ENCODE assay signal across 20 cellular contexts in the genomic region with DNA sequence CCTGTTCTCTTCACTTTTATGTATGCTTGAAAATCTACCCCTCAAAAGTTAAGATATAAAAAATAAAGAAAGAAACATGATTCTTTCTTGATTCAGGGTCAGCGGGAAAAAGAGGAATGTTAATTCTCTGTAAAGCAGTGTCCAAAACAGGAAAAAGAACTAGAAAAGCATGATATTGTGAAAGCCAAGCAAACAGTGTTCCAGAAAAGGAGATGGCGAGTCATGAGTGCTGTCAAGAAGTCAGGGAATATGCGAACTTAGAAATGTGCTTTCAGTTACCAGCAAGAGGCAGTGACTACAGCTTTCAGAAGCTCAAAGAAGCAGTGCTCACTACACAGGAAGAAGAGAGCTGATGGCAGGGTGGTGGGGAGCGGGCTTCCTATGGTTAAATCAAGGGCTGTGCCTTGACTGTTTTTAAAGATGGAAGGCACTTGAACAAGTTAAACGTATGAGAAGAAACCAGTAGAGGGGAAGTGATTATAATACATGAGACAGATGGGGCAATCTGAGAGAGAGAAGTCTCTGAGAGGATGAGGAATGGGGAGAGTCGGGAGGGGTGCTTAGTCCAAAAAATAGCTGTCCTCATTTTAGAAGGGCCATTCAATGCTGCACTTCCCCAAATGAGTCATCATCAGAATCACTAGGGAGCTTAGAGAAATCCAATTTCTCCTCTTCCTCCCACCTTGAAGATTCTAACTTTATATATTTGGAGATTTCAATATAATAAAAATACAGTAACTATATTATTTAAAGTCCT.
DNase-seq lines count a peak whose midpoint lies in the region; ATAC-seq, FAIRE-seq and TF ChIP-seq lines count a peak whose summit lies in the region.
"Had no signal": no experiment of that assay in that cellular context is flagged by ENCODE, and none has a peak within 500 bp of the region (broad histone marks: within the 10 kb centered on the region; RNA-seq: fewer than 3 reads in every experiment).

No MANE protein-coding gene starts in this region.

- no peak for TF ChIP-seq POLR2A in H54 (IDR thresholded peaks at IDR 0.05; ENCODE audit: low read depth, low read length)

- H3K4me1 Mint-ChIP-seq in GM23338: peaks cover 15% of the 10 kb centered on the region
- H3K4me1 Mint-ChIP-seq in progenitor cell of endocrine pancreas (ENCODE audit: low read depth): peaks cover 38% of the 10 kb centered on the region
- H3K4me1 Mint-ChIP-seq: activated naive CD4-positive, alpha-beta T cell treated with anti-CD3 and anti-CD28 coated beads, Interleukin-2, amount 50 U/mL, for 24 hours; natural killer cell had no signal

- 49 to 57% methylated on average over 6 of the region's 6 CpGs for WGBS in esophagus, 2 donors

- no peaks in the 10 kb centered on the region for H3F3A ChIP-seq in GM23338 (replicated peaks; ENCODE audit: low read depth)

- H3K27me3 ChIP-seq in GM23338 (ENCODE audit: insufficient read depth) (no peaks in the 10 kb centered on the region), esophagus (ENCODE audit: control insufficient read depth in 1 of 2, insufficient read depth in 2 of 2, low read length in 2 of 2) (no peaks in the 10 kb centered on the region)
- H3K27me3 ChIP-seq: BLaER1, tibial nerve had no signal

- H3K36me3 Mint-ChIP-seq in GM23338 (ENCODE audit: low read depth): no peaks in the 10 kb centered on the region
- no peaks in the 10 kb centered on the region for H3K36me3 Mint-ChIP-seq in progenitor cell of endocrine pancreas (ENCODE audit: insufficient read depth)
- H3K36me3 Mint-ChIP-seq: activated naive CD4-positive, alpha-beta T cell treated with anti-CD3 and anti-CD28 coated beads, Interleukin-2, amount 50 U/mL, for 24 hours; natural killer cell had no signal

- no peak for FAIRE-seq in H54 (lab: Jason Lieb, UNC)
- FAIRE-seq: GM12892 had no signal

- no peak for ATAC-seq in GM23338
- no peak for ATAC-seq in GM21576 (IDR thresholded peaks at IDR 0.05; ENCODE audit: unreplicated experiment)
- ATAC-seq: left ventricle myocardium superior, natural killer cell had no signal

- H3K27ac Mint-ChIP-seq in GM23338 (no peak overlapping the region), progenitor cell of endocrine pancreas (peak overlapping the region; percentile 2)
- H3K27ac Mint-ChIP-seq: activated naive CD4-positive, alpha-beta T cell treated with anti-CD3 and anti-CD28 coated beads, Interleukin-2, amount 50 U/mL, for 24 hours; natural killer cell; T-helper 1 cell treated with Interleukin-12 subunit alpha and Interleukin-12 subunit beta and Interleukin-4 antibody, amounts not matched to agents 30 μg/mL and 1 μg/mL, for 36 hours had no signal

- peak overlapping the region; percentile 88; the same call in 1 of the 2 replicates for H2AFZ ChIP-seq in GM23338

- H3K27ac ChIP-seq in GM23338 (ENCODE audit: low read depth): no peak overlapping the region
- H3K27ac ChIP-seq in esophagus (ENCODE audit: low read depth in 2 of 2, low read length in 1 of 2): peak overlapping the region; percentile 31 to 58
- H3K27ac ChIP-seq: BLaER1, tibial nerve had no signal

- H3K9me3 Mint-ChIP-seq in GM23338: no peaks in the 10 kb centered on the region
- H3K9me3 Mint-ChIP-seq in progenitor cell of endocrine pancreas (ENCODE audit: low read depth): no peaks in the 10 kb centered on the region
- H3K9me3 Mint-ChIP-seq: activated naive CD4-positive, alpha-beta T cell treated with anti-CD3 and anti-CD28 coated beads, Interleukin-2, amount 50 U/mL, for 24 hours; natural killer cell had no signal

- H3K4me1 ChIP-seq in GM23338 (ENCODE audit: insufficient read depth) (peaks cover 10% of the 10 kb centered on the region; the same call in 1 of the 2 replicates), esophagus (ENCODE audit: control insufficient read depth in 2 of 2, insufficient read depth in 2 of 2, low read length in 1 of 2) (peaks cover 0 to 8% of the 10 kb centered on the region in 2 donors)
- H3K4me1 ChIP-seq: BLaER1 had no signal

- H3K9me2 ChIP-seq in GM23338 (ENCODE audit: insufficient read depth): peaks cover 6% of the 10 kb centered on the region; the same call in 1 of the 2 replicates

- no peak for TF ChIP-seq CTCF in GM23338 (conservative IDR thresholded peaks at IDR 0.05; ENCODE audit: low read depth in 2 of 2)
- no peak for TF ChIP-seq CTCF in progenitor cell of endocrine pancreas (IDR thresholded peaks at IDR 0.05; ENCODE audit: unreplicated experiment)

- H3K4me2 ChIP-seq in GM23338: no peak overlapping the region
- H3K4me2 ChIP-seq: BLaER1 had no signal

- H3K4me3 ChIP-seq in GM23338: no peak overlapping the region
- H3K4me3 ChIP-seq in esophagus (ENCODE audit: low read depth in 1 of 2, low read length in 2 of 2): no peak overlapping the region
- H3K4me3 ChIP-seq: BLaER1, tibial nerve had no signal

- H3K79me2 ChIP-seq in GM23338 (replicated peaks; ENCODE audit: insufficient read depth): no peaks in the 10 kb centered on the region

- H3K27me3 Mint-ChIP-seq in GM23338 (ENCODE audit: insufficient read depth, low read depth, poor library complexity) (peaks cover 1% of the 10 kb centered on the region), progenitor cell of endocrine pancreas (no peaks in the 10 kb centered on the region)

- H4K20me1 ChIP-seq in GM23338 (replicated peaks; ENCODE audit: insufficient read depth): no peaks in the 10 kb centered on the region
- H4K20me1 ChIP-seq: BLaER1 had no signal

- no peak for DNase-seq in GM23338 (ENCODE audit: low spot score)
- peak; percentile 45 for DNase-seq in NOMO-1 treated with dmso at 0.1 percent for 144 hours (lab: John Stamatoyannopoulos, UW; ENCODE audit: unreplicated experiment)
- no peak for DNase-seq in progenitor cell of endocrine pancreas (ENCODE audit: low spot score, unreplicated experiment)
- no peak for DNase-seq in H54 (ENCODE audit: insufficient read length, low spot score)
- DNase-seq in NCI-H2081 (lab: John Stamatoyannopoulos, UW): no peak
- no peak for DNase-seq in cerebellar cortex (ENCODE audit: low spot score)
- DNase-seq: activated CD4-positive, alpha-beta T cell treated with anti-CD3 and anti-CD28 coated beads for 48 hours; EL; left ventricle myocardium superior; natural killer cell; NCI-H2227 treated with DMSO at 0.1 percent for 48 hours; stimulated activated CD4-positive, alpha-beta T cell treated with anti-CD3 and anti-CD28 coated beads, Interleukin-2, amount 100 ng/mL, for 24 hours; stimulated activated CD8-positive, alpha-beta memory T cell treated with anti-CD3 and anti-CD28 coated beads, Interleukin-4, amount 100 ng/mL, for 48 hours had no signal

- no peaks in the 10 kb centered on the region for H3K36me3 ChIP-seq in GM23338 (ENCODE audit: insufficient read depth)
- no peaks in the 10 kb centered on the region for H3K36me3 ChIP-seq in esophagus (ENCODE audit: control insufficient read depth in 2 of 2, insufficient read depth in 2 of 2, low read length in 1 of 2)
- H3K36me3 ChIP-seq: BLaER1, tibial nerve had no signal

- no peaks in the 10 kb centered on the region for H3K9me3 ChIP-seq in esophagus (ENCODE audit: control insufficient read depth in 2 of 2, insufficient read depth in 1 of 2, low read depth in 1 of 2, low read length in 1 of 2)
- H3K9me3 ChIP-seq: BLaER1, tibial nerve had no signal

- H3K4me3 Mint-ChIP-seq in GM23338: no peak overlapping the region
- no peak overlapping the region for H3K4me3 Mint-ChIP-seq in progenitor cell of endocrine pancreas (ENCODE audit: low read depth)
- H3K4me3 Mint-ChIP-seq: activated naive CD4-positive, alpha-beta T cell treated with anti-CD3 and anti-CD28 coated beads, Interleukin-2, amount 50 U/mL, for 24 hours; natural killer cell; T-helper 1 cell treated with Interleukin-12 subunit alpha and Interleukin-12 subunit beta and Interleukin-4 antibody, amounts not matched to agents 30 μg/mL and 1 μg/mL, for 36 hours had no signal

TF ChIP-seq in GM23338, 12 proteins besides CTCF, POLR2A, EP300 and RAD21 (continues in another document):
- TF ChIP-seq POLR2AphosphoS5 (IDR thresholded peaks at IDR 0.05; ENCODE audit: low read depth): no peak
- no peak for TF ChIP-seq JUNB (IDR thresholded peaks at IDR 0.05; ENCODE audit: unreplicated experiment)
